27 cellular contexts compared by ENCODE assay signal in genomic region chr2:76247006-76247405, GRCh38.
"Had no signal": no experiment of that assay in that cellular context is flagged by ENCODE, and none has a peak within 500 bp of the region (broad histone marks: within the 10 kb centered on the region; RNA-seq: fewer than 3 reads in every experiment).

No MANE protein-coding gene starts in this region.

- H3K9me3 ChIP-seq: pancreas, prostate gland, right lobe of liver, thoracic aorta, thyroid gland, upper lobe of left lung, vagina had no signal

- H3K4me3 Mint-ChIP-seq: naive thymus-derived CD4-positive, alpha-beta T cell; natural killer cell; nephron; stimulated activated effector memory CD8-positive, alpha-beta T cell treated with anti-CD3 and anti-CD28 coated beads, Interleukin-12 subunit alpha, Interleukin-12 subunit beta, amount 100 ng/mL, for 72 hours; stimulated activated naive B cell treated with anti-CD40 and anti-IgM and Interleukin-4, amounts not matched to agents 10 μg/mL and 1 μg/mL and 100 μg/mL, for 72 hours; stimulated activated naive CD8-positive, alpha-beta T cell treated with anti-CD3 and anti-CD28 coated beads, Interleukin-15, Interleukin-2, amounts not matched to agents 100 ng/mL and 50 ng/mL, for 24 hours had no signal

- H3K27ac Mint-ChIP-seq: naive thymus-derived CD4-positive, alpha-beta T cell; natural killer cell; nephron; stimulated activated effector memory CD8-positive, alpha-beta T cell treated with anti-CD3 and anti-CD28 coated beads, Interleukin-12 subunit alpha, Interleukin-12 subunit beta, amount 100 ng/mL, for 72 hours; stimulated activated naive B cell treated with anti-CD40 and anti-IgM and Interleukin-4, amounts not matched to agents 10 μg/mL and 1 μg/mL and 100 μg/mL, for 72 hours; stimulated activated naive CD8-positive, alpha-beta T cell treated with anti-CD3 and anti-CD28 coated beads, Interleukin-15, Interleukin-2, amounts not matched to agents 100 ng/mL and 50 ng/mL, for 24 hours had no signal

- H3K4me2 ChIP-seq: smooth muscle cell had no signal

- DNase-seq: naive thymus-derived CD4-positive, alpha-beta T cell; natural killer cell; occipital lobe; pancreas; right lobe of liver; sigmoid colon; spleen; stimulated activated CD4-positive, alpha-beta T cell treated with anti-CD3 and anti-CD28 coated beads, Interleukin-12 subunit alpha, Interleukin-12 subunit beta, amount 100 ng/mL, for 4 hours; stimulated activated CD4-positive, alpha-beta T cell treated with anti-CD3 and anti-CD28 coated beads, Interleukin-2, amount 100 ng/mL, for 24 hours; stimulated activated CD4-positive, alpha-beta T cell treated with anti-CD3 and anti-CD28 coated beads, Interleukin-2, amount 100 ng/mL, for 48 hours; stimulated activated CD4-positive, alpha-beta T cell treated with anti-CD3 and anti-CD28 coated beads, Interleukin-4, amount 100 ng/mL, for 24 hours; stimulated activated naive B cell treated with anti-CD40 and anti-IgM and Interleukin-4, amounts not matched to agents 10 μg/mL and 1 μg/mL and 100 μg/mL, for 72 hours; stimulated activated naive CD4-positive, alpha-beta T cell treated with Interleukin-2 at 50 U/mL for 16 hours; stomach; thyroid gland; trophoblast cell; upper lobe of left lung had no signal

- H3K27me3 ChIP-seq: pancreas, right lobe of liver, sigmoid colon, spleen, stomach, thyroid gland, tibial nerve, upper lobe of left lung, vagina had no signal

- H3K4me1 ChIP-seq: pancreas, prostate gland, right lobe of liver, sigmoid colon, spleen, stomach, thyroid gland, tibial nerve, upper lobe of left lung, vagina had no signal

- H3K27ac ChIP-seq: pancreas, prostate gland, right lobe of liver, sigmoid colon, skin epidermis, spleen, stomach, thoracic aorta, thyroid gland, tibial nerve, upper lobe of left lung, vagina had no signal

- H3K36me3 Mint-ChIP-seq: naive thymus-derived CD4-positive, alpha-beta T cell; natural killer cell; stimulated activated effector memory CD8-positive, alpha-beta T cell treated with anti-CD3 and anti-CD28 coated beads, Interleukin-12 subunit alpha, Interleukin-12 subunit beta, amount 100 ng/mL, for 72 hours; stimulated activated naive B cell treated with anti-CD40 and anti-IgM and Interleukin-4, amounts not matched to agents 10 μg/mL and 1 μg/mL and 100 μg/mL, for 72 hours had no signal

- H3K4me1 Mint-ChIP-seq: natural killer cell; nephron; stimulated activated effector memory CD8-positive, alpha-beta T cell treated with anti-CD3 and anti-CD28 coated beads, Interleukin-12 subunit alpha, Interleukin-12 subunit beta, amount 100 ng/mL, for 72 hours; stimulated activated naive B cell treated with anti-CD40 and anti-IgM and Interleukin-4, amounts not matched to agents 10 μg/mL and 1 μg/mL and 100 μg/mL, for 72 hours had no signal

- ATAC-seq: naive thymus-derived CD4-positive, alpha-beta T cell; natural killer cell; pancreas; right cardiac atrium; right lobe of liver; stimulated activated effector memory CD8-positive, alpha-beta T cell treated with anti-CD3 and anti-CD28 coated beads, Interleukin-12 subunit alpha, Interleukin-12 subunit beta, amount 100 ng/mL, for 72 hours; stimulated activated naive B cell treated with anti-CD40 and anti-IgM and Interleukin-4, amounts not matched to agents 10 μg/mL and 1 μg/mL and 100 μg/mL, for 72 hours had no signal

- H3K4me3 ChIP-seq: pancreas, prostate gland, right lobe of liver, sigmoid colon, skin epidermis, smooth muscle cell, spleen, stomach, thoracic aorta, thyroid gland, tibial nerve, upper lobe of left lung, vagina had no signal

- H3K36me3 ChIP-seq: pancreas, prostate gland, right lobe of liver, sigmoid colon, spleen, stomach, thoracic aorta, thyroid gland, tibial nerve, upper lobe of left lung, vagina had no signal

- H3K9me3 Mint-ChIP-seq: stimulated activated naive B cell treated with anti-CD40 and anti-IgM and Interleukin-4, amounts not matched to agents 10 μg/mL and 1 μg/mL and 100 μg/mL, for 72 hours had no signal

- H3K27me3 Mint-ChIP-seq: naive thymus-derived CD4-positive, alpha-beta T cell; stimulated activated naive B cell treated with anti-CD40 and anti-IgM and Interleukin-4, amounts not matched to agents 10 μg/mL and 1 μg/mL and 100 μg/mL, for 72 hours; stimulated activated naive CD8-positive, alpha-beta T cell treated with anti-CD3 and anti-CD28 coated beads, Interleukin-15, Interleukin-2, amounts not matched to agents 100 ng/mL and 50 ng/mL, for 24 hours had no signal
